Comparison of ENCODE assay signal across 13 cellular contexts in the genomic region with DNA sequence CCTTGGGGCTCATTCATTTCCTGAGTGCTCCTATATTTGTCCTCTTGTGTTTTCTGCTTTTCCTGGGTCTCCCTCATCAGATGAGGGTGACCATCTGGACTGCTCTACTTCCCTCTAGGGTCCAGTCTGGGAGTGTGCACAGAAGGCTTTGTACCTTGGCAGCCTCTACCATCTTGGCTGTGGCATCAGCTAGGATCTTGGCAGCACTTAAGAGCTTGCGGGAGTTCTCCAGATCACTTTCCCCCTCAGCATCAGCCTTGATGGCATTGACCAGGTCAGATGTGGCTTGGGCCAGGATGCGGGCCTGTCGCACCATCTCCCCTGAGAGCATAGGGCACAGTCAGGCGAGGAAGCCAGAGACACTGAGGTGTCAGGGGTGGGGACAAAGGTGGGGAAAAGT. TPM values are rescaled to one million over a fixed set of nuclear protein-coding genes. Genes with fewer than 3 reads are reported as not detected.
DNase-seq lines count a peak whose midpoint lies in the region; ATAC-seq and TF ChIP-seq lines count a peak whose summit lies in the region.
"Had no signal": no experiment of that assay in that cellular context is flagged by ENCODE, and none has a peak within 500 bp of the region (broad histone marks: within the 10 kb centered on the region; RNA-seq: fewer than 3 reads in every experiment).

No MANE protein-coding gene starts in this region.

- peaks cover 83% of the 10 kb centered on the region for H3K36me3 Mint-ChIP-seq in nephron progenitor cell (ENCODE audit: low read depth)

- in situ Hi-C loops in brain microvascular endothelial cell (cut with HindIII; ENCODE audit: low pct_ligation_motif_present, low sequenced_read_pairs), result no loop called here

- H3K9ac ChIP-seq in BLaER1, result no peak overlapping the region
- H3K9ac ChIP-seq: parathyroid adenoma had no signal

- H3K9me3 Mint-ChIP-seq in nephron progenitor cell, result no peaks in the 10 kb centered on the region
- H3K9me3 Mint-ChIP-seq: CD4-positive, alpha-beta T cell had no signal

- H3K4me3 Mint-ChIP-seq in nephron progenitor cell, result no peak overlapping the region
- H3K4me3 Mint-ChIP-seq: CD4-positive, alpha-beta T cell had no signal

- H3K27ac ChIP-seq in BLaER1 (no peak overlapping the region), brain microvascular endothelial cell (no peak overlapping the region), left ventricle myocardium inferior (replicated peaks) (no peak overlapping the region)
- H3K27ac ChIP-seq: hepatocyte, lower lobe of right lung, parathyroid adenoma had no signal

- no peak overlapping the region for H3K4me3 ChIP-seq in BLaER1
- no peak overlapping the region for H3K4me3 ChIP-seq in brain microvascular endothelial cell (ENCODE audit: low read depth, low read length)
- no peak overlapping the region for H3K4me3 ChIP-seq in left ventricle myocardium inferior
- H3K4me3 ChIP-seq: hepatocyte, lower lobe of right lung had no signal

- H4K20me1 ChIP-seq in BLaER1, result peaks cover 52% of the 10 kb centered on the region

- H3K36me3 ChIP-seq in BLaER1, result peaks cover 98% of the 10 kb centered on the region
- H3K36me3 ChIP-seq in brain microvascular endothelial cell (replicated peaks), result peaks cover 100% of the 10 kb centered on the region
- peaks cover 100% of the 10 kb centered on the region for H3K36me3 ChIP-seq in left ventricle myocardium inferior

- no peaks in the 10 kb centered on the region for H3K9me3 ChIP-seq in BLaER1
- no peaks in the 10 kb centered on the region for H3K9me3 ChIP-seq in left ventricle myocardium inferior (replicated peaks)
- H3K9me3 ChIP-seq: lower lobe of right lung had no signal

- H3K4me2 ChIP-seq in BLaER1, result 0 out of 2 replicates have a peak overlapping the region, but pooled peaks have one; percentile 2
- H3K4me2 ChIP-seq: hepatocyte had no signal

- intact Hi-C loops in left ventricle myocardium inferior (cut with micrococcal nuclease), result no loop called here

- TF ChIP-seq CTCF in nephron progenitor cell (IDR thresholded peaks at IDR 0.05) (no peak), brain microvascular endothelial cell (IDR thresholded peaks at IDR 0.05; ENCODE audit: low read depth, low read length, missing control alignments) (no peak), left ventricle myocardium inferior (IDR thresholded peaks at IDR 0.05; ENCODE audit: borderline replicate concordance) (no peak)

- peak overlapping the region; percentile 78 for H3K27ac Mint-ChIP-seq in nephron progenitor cell
- H3K27ac Mint-ChIP-seq: CD4-positive, alpha-beta T cell had no signal

- H3K4me1 Mint-ChIP-seq in nephron progenitor cell, result peaks cover 8% of the 10 kb centered on the region

- ATAC-seq in HG02588 (IDR thresholded peaks at IDR 0.05; ENCODE audit: unreplicated experiment), result no peak
- ATAC-seq in activated CD4-positive, CD25-positive, alpha-beta regulatory T cell treated with anti-CD3 and anti-CD28 coated beads, Interleukin-2, amount 50 U/mL, for 24 hours, result no peak
- ATAC-seq: lower lobe of right lung had no signal

- H3K4me1 ChIP-seq in BLaER1 (peaks cover 39% of the 10 kb centered on the region), left ventricle myocardium inferior (peaks cover 7% of the 10 kb centered on the region)
- H3K4me1 ChIP-seq: lower lobe of right lung had no signal

- no peaks in the 10 kb centered on the region for H3K27me3 ChIP-seq in BLaER1
- no peaks in the 10 kb centered on the region for H3K27me3 ChIP-seq in brain microvascular endothelial cell (replicated peaks)
- H3K27me3 ChIP-seq in left ventricle myocardium inferior (ENCODE audit: low read depth), result no peaks in the 10 kb centered on the region
- H3K27me3 ChIP-seq: hepatocyte had no signal

- H3K27me3 Mint-ChIP-seq in nephron progenitor cell (ENCODE audit: low read depth, poor library complexity), result no peaks in the 10 kb centered on the region
- H3K27me3 Mint-ChIP-seq: CD4-positive, alpha-beta T cell had no signal

- DNase-seq in HT-29 (ENCODE audit: low spot score) (peak; percentile 11), cerebellar nuclear complex (lab: John Stamatoyannopoulos, UW) (peak; percentile 71 to 81), nephron progenitor cell (no peak), brain microvascular endothelial cell (no peak), left ventricle myocardium inferior (no peak)
- DNase-seq: CD4-positive, alpha-beta T cell; lower lobe of right lung; NCI-H510A treated with DMSO at 0.1 percent for 48 hours had no signal

RNA-seq across cellular contexts. Expression of a gene that starts 15.8 kb away (rescaled TPM):
- total RNA-seq in HT-29 (2014; rRNA removed; shearing (Covaris generic)), result 99.5 and 100.0 TPM in 2 replicates
- 234 TPM for total RNA-seq in left ventricle myocardium inferior

RNA-seq across cellular contexts. Expression of a gene that starts 16.2 kb away (rescaled TPM):
- 42.4 and 44.5 TPM in 2 replicates for total RNA-seq in HT-29 (2014; rRNA removed; shearing (Covaris generic))
- 20.6 TPM for total RNA-seq in left ventricle myocardium inferior

RNA-seq across cellular contexts. Expression of a gene that starts 26.5 kb away (rescaled TPM):
- 61.0 and 69.8 TPM in 2 replicates for total RNA-seq in HT-29 (2014; rRNA removed; shearing (Covaris generic))
- 1,070 TPM for total RNA-seq in left ventricle myocardium inferior

RNA-seq across cellular contexts. Expression of a gene that starts 32.8 kb away (rescaled TPM):
- total RNA-seq in HT-29 (2014; rRNA removed; shearing (Covaris generic)), result 74.6 and 84.9 TPM in 2 replicates
- total RNA-seq in left ventricle myocardium inferior, result 75.0 TPM

RNA-seq across cellular contexts. Expression of a gene that starts 32.9 kb away (rescaled TPM):
- total RNA-seq in HT-29 (2014; rRNA removed; shearing (Covaris generic)), result 18.9 and 20.6 TPM in 2 replicates
- 30.2 TPM for total RNA-seq in left ventricle myocardium inferior

Comparison
In these comparisons a context has a peak if more than half of its experiments do, and no peak if none do; other contexts are left out.
1. DNase-seq: peak in HT-29 (single experiment) and cerebellar nuclear complex (2 of 2); none in nephron progenitor cell (single experiment), brain microvascular endothelial cell (single experiment) and left ventricle myocardium inferior (single experiment).
2. RNA of a gene that starts 26.5 kb away (total RNA-seq): 1,070 TPM in left ventricle myocardium inferior (single experiment); 61.0 to 69.8 TPM in HT-29; every median in the first group is over 10 times any median in the second.